In the genomic region with DNA sequence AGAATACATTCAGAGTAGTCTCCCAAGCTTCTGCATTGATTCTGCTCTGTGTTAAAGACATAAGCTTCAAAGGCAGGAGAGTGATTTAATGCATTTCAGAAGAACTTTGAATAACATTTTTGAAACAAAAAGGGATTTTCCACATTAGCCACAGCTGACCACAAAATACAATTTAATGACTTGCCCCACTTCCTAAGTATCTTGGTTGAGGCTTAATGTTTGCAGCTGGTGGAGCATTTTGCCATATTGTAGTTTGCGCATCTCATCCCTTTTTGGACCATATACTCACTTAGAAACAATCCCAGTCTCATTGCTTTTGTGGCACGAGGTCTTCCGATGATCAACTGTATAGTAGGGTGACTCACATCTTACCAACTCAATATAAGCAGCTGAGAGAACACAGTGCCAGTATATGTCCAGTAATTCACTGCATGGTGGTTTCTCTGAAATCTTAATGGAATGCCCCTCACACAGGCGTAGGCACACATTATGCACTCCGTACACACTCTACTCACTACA, we compare ENCODE assay signal across 9 cellular contexts.
DNase-seq lines count a peak whose midpoint lies in the region; ATAC-seq and TF ChIP-seq lines count a peak whose summit lies in the region.
"Had no signal": no experiment of that assay in that cellular context is flagged by ENCODE, and none has a peak within 500 bp of the region (broad histone marks: within the 10 kb centered on the region; RNA-seq: fewer than 3 reads in every experiment).

No MANE protein-coding gene starts in this region.

- H3K27ac Mint-ChIP-seq in activated T-helper 2 cell treated with anti-CD3 and anti-CD28 coated beads, Interferon-gamma antibody, Interleukin-2, Interleukin-4, amounts not matched to agents 10 μg/mL and 5 μg/mL and 100 μg/mL, durations not matched to agents 14 hours and 24 hours and 36 hours = peak overlapping the region; percentile 94
- H3K27ac Mint-ChIP-seq: dendritic cell treated with granulocyte-macrophage colony-stimulating factor and Interleukin-4, amounts not matched to agents 40 ng/mL and 50 ng/mL, for 4 days had no signal

- peak overlapping the region; percentile 54 for H3K4me3 Mint-ChIP-seq in activated T-helper 2 cell treated with anti-CD3 and anti-CD28 coated beads, Interferon-gamma antibody, Interleukin-2, Interleukin-4, amounts not matched to agents 10 μg/mL and 5 μg/mL and 100 μg/mL, durations not matched to agents 14 hours and 24 hours and 36 hours (ENCODE audit: low read depth)
- H3K4me3 Mint-ChIP-seq: dendritic cell treated with granulocyte-macrophage colony-stimulating factor and Interleukin-4, amounts not matched to agents 40 ng/mL and 50 ng/mL, for 4 days had no signal

- peaks cover 51% of the 10 kb centered on the region for H3K4me1 Mint-ChIP-seq in activated T-helper 2 cell treated with anti-CD3 and anti-CD28 coated beads, Interferon-gamma antibody, Interleukin-2, Interleukin-4, amounts not matched to agents 10 μg/mL and 5 μg/mL and 100 μg/mL, durations not matched to agents 14 hours and 24 hours and 36 hours (ENCODE audit: low read depth)

- no peak overlapping the region for H3K27ac ChIP-seq in WERI-Rb-1

- TF ChIP-seq CTCF in WERI-Rb-1 (IDR thresholded peaks at IDR 0.05; ENCODE audit: low read depth, low read length) (no peak), BE2C (IDR thresholded peaks at IDR 0.05; ENCODE audit: low read depth, low read length) (no peak)

- DNase-seq in stimulated activated CD4-positive, alpha-beta T cell treated with anti-CD3 and anti-CD28 coated beads, Interleukin-12 subunit alpha, Interleukin-12 subunit beta, amount 100 ng/mL, for 48 hours (ENCODE audit: low read depth in 2 of 3, low spot score in 1 of 3) = peak; percentile 13 to 47 (median 32)
- DNase-seq in stimulated activated CD4-positive, alpha-beta T cell treated with anti-CD3 and anti-CD28 coated beads, Interleukin-12 subunit alpha, Interleukin-12 subunit beta, amount 100 ng/mL, for 4 hours = no peak
- DNase-seq in activated T-helper 2 cell treated with anti-CD3 and anti-CD28 coated beads, Interferon-gamma antibody, Interleukin-2, Interleukin-4, amounts not matched to agents 10 μg/mL and 5 μg/mL and 100 μg/mL, durations not matched to agents 14 hours and 24 hours and 36 hours (ENCODE audit: low spot score) = peak; percentile 43
- DNase-seq in stimulated activated CD4-positive, alpha-beta T cell treated with anti-CD3 and anti-CD28 coated beads, Interleukin-1b, Interleukin-23, amount 100 ng/mL, for 48 hours = peak; percentile 53
- no peak for DNase-seq in Kasumi-1 (lab: John Stamatoyannopoulos, UW)
- no peak for DNase-seq in WERI-Rb-1
- DNase-seq in BE2C = no peak

- no peaks in the 10 kb centered on the region for H3K27me3 ChIP-seq in WERI-Rb-1 (ENCODE audit: insufficient read depth, low read depth, severe bottlenecking)
- H3K27me3 ChIP-seq in BE2C = no peaks in the 10 kb centered on the region

- peaks cover 28% of the 10 kb centered on the region for H3K36me3 Mint-ChIP-seq in activated T-helper 2 cell treated with anti-CD3 and anti-CD28 coated beads, Interferon-gamma antibody, Interleukin-2, Interleukin-4, amounts not matched to agents 10 μg/mL and 5 μg/mL and 100 μg/mL, durations not matched to agents 14 hours and 24 hours and 36 hours (ENCODE audit: low read depth)

- peak; percentile 55 for ATAC-seq in HG03135 (IDR thresholded peaks at IDR 0.05; ENCODE audit: unreplicated experiment)

- H3K9me3 Mint-ChIP-seq in activated T-helper 2 cell treated with anti-CD3 and anti-CD28 coated beads, Interferon-gamma antibody, Interleukin-2, Interleukin-4, amounts not matched to agents 10 μg/mL and 5 μg/mL and 100 μg/mL, durations not matched to agents 14 hours and 24 hours and 36 hours = peaks cover 14% of the 10 kb centered on the region
- H3K9me3 Mint-ChIP-seq: dendritic cell treated with granulocyte-macrophage colony-stimulating factor and Interleukin-4, amounts not matched to agents 40 ng/mL and 50 ng/mL, for 4 days had no signal

- H3K36me3 ChIP-seq in WERI-Rb-1 (no peaks in the 10 kb centered on the region), BE2C (no peaks in the 10 kb centered on the region)

- no peaks in the 10 kb centered on the region for H3K4me1 ChIP-seq in BE2C

- H3K4me3 ChIP-seq in WERI-Rb-1 (ENCODE audit: low read depth, low read length) (no peak overlapping the region), BE2C (ENCODE audit: low read depth, low read length) (no peak overlapping the region)

- H3K27me3 Mint-ChIP-seq in activated T-helper 2 cell treated with anti-CD3 and anti-CD28 coated beads, Interferon-gamma antibody, Interleukin-2, Interleukin-4, amounts not matched to agents 10 μg/mL and 5 μg/mL and 100 μg/mL, durations not matched to agents 14 hours and 24 hours and 36 hours (ENCODE audit: low read depth) = no peaks in the 10 kb centered on the region

- H3K9me3 ChIP-seq in WERI-Rb-1 (ENCODE audit: severe bottlenecking) = no peaks in the 10 kb centered on the region
- H3K9me3 ChIP-seq in BE2C = no peaks in the 10 kb centered on the region; the same call in 1 of the 2 replicates

- intact Hi-C loops in activated T-helper 2 cell treated with anti-CD3 and anti-CD28 coated beads, Interferon-gamma antibody, Interleukin-2, Interleukin-4, amounts not matched to agents 10 μg/mL and 5 μg/mL and 100 μg/mL, durations not matched to agents 14 hours and 24 hours and 36 hours (cut with micrococcal nuclease) = loop anchor here (1.0 to 10.0 kb wide), 15 partner anchors 53 to 1049 kb away; a partner anchor contains a TSS

Comparison
In these comparisons a context has a peak if more than half of its experiments do, and no peak if none do; other contexts are left out.
1. DNase-seq: peak in stimulated activated CD4-positive, alpha-beta T cell treated with anti-CD3 and anti-CD28 coated beads, Interleukin-12 subunit alpha, Interleukin-12 subunit beta, amount 100 ng/mL, for 48 hours (3 of 3), activated T-helper 2 cell treated with anti-CD3 and anti-CD28 coated beads, Interferon-gamma antibody, Interleukin-2, Interleukin-4, amounts not matched to agents 10 μg/mL and 5 μg/mL and 100 μg/mL, durations not matched to agents 14 hours and 24 hours and 36 hours (single experiment) and stimulated activated CD4-positive, alpha-beta T cell treated with anti-CD3 and anti-CD28 coated beads, Interleukin-1b, Interleukin-23, amount 100 ng/mL, for 48 hours (single experiment); none in stimulated activated CD4-positive, alpha-beta T cell treated with anti-CD3 and anti-CD28 coated beads, Interleukin-12 subunit alpha, Interleukin-12 subunit beta, amount 100 ng/mL, for 4 hours (single experiment), Kasumi-1 (0 of 2), WERI-Rb-1 (single experiment) and BE2C (single experiment).